1 cellular context compared by ENCODE assay signal in the genomic region with DNA sequence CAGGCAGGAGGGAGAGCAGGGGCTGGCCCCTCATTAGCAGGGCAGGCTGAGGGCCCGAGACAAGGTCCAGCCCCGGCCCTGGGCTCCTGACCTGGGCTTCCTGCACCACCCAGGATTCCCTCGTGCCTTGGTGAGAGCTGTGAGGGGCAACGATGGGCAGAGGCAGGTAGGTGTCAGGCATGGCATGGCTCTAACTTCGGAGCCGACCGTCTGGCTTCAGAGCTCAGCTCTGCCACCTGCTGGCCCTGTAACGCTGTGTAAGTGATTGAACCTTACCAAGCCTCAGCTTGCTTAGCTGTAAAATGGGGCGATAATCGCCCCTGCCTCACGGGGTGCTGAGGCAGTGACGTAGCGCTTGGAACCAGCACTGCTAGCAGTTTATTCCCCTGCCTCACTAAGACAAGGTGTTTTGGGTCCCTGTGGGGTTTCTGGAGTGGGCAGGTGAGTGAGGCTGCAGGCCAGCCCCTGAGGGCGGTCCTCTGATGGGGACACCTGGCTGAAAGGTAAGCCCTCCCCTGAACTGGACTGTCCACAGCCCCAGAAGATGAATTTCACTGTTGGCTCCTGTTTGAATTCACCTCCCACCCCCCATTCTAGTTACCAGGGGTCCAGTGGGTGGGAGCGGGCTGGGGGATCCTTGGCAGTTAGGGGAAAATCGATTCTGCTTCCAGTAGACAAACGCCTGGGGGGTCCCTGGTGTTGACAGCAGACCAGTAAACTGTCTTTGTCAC.
TF ChIP-seq lines count a peak whose summit lies in the region.

No MANE protein-coding gene starts in this region.

TF ChIP-seq in K562, 482 proteins besides CTCF, POLR2A, EP300 and RAD21 (continued from another document):
- TF ChIP-seq, protein P1, sequence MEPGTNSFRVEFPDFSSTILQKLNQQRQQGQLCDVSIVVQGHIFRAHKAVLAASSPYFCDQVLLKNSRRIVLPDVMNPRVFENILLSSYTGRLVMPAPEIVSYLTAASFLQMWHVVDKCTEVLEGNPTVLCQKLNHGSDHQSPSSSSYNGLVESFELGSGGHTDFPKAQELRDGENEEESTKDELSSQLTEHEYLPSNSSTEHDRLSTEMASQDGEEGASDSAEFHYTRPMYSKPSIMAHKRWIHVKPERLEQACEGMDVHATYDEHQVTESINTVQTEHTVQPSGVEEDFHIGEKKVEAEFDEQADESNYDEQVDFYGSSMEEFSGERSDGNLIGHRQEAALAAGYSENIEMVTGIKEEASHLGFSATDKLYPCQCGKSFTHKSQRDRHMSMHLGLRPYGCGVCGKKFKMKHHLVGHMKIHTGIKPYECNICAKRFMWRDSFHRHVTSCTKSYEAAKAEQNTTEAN (CRISPR knock-in tag; IDR thresholded peaks at IDR 0.05): no peak
- TF ChIP-seq NCOA1 (IDR thresholded peaks at IDR 0.05; ENCODE audit: low read depth) (no peak), HEY1 (CRISPR knock-in tag; IDR thresholded peaks at IDR 0.05; ENCODE audit: borderline replicate concordance) (no peak), ZKSCAN8 (CRISPR knock-in tag; IDR thresholded peaks at IDR 0.05) (no peak), ESRRA (IDR thresholded peaks at IDR 0.05; ENCODE audit: borderline replicate concordance, low read depth) (peak; percentile 62; the same call in 1 of the 2 replicates), KDM2B (CRISPR knock-in tag; IDR thresholded peaks at IDR 0.05) (no peak), PTBP1 (IDR thresholded peaks at IDR 0.05; ENCODE audit: low read depth, low read length) (peak; percentile 91), RBFOX2 (IDR thresholded peaks at IDR 0.05; ENCODE audit: low read depth, low read length) (no peak), ZNF696 (CRISPR knock-in tag; conservative IDR thresholded peaks at IDR 0.05) (no peak), SAFB2 (IDR thresholded peaks at IDR 0.05; ENCODE audit: borderline replicate concordance, low read depth, low read length, severe bottlenecking) (no peak), HMG20A (CRISPR knock-in tag; conservative IDR thresholded peaks at IDR 0.05) (no peak), ZNF124 (CRISPR knock-in tag; IDR thresholded peaks at IDR 0.05) (no peak), ZNF12 (CRISPR knock-in tag; IDR thresholded peaks at IDR 0.05) (0 out of 2 replicates have a peak, but pooled peaks have one; percentile 27), PHB (CRISPR knock-in tag; IDR thresholded peaks at IDR 0.05) (no peak), MTA3 (IDR thresholded peaks at IDR 0.05; ENCODE audit: borderline replicate concordance) (peak; percentile 26; the same call in 1 of the 2 replicates), BRD9 (IDR thresholded peaks at IDR 0.05; ENCODE audit: low read depth, partially characterized antibody) (no peak), POLR3G (IDR thresholded peaks at IDR 0.05; ENCODE audit: extremely low read depth, insufficient read length, insufficient replicate concordance) (no peak), U2AF1 (optimal IDR thresholded peaks at IDR 0.05; ENCODE audit: low read depth, low read length) (no peak), COPS2 (conservative IDR thresholded peaks at IDR 0.05) (no peak), TAF7 (tag; IDR thresholded peaks at IDR 0.05) (no peak), MAZ (CRISPR knock-in tag; conservative IDR thresholded peaks at IDR 0.05 in 1 of 2, IDR thresholded peaks at IDR 0.05 in 1 of 2) (peak; percentile 23 to 24; a peak in 1 of 4 replicates), CC2D1A (IDR thresholded peaks at IDR 0.05) (0 out of 2 replicates have a peak, but pooled peaks have one; percentile 18), BHLHE40 (IDR thresholded peaks at IDR 0.05; ENCODE audit: low read length) (no peak), NRF1 (conservative IDR thresholded peaks at IDR 0.05 in 1 of 2, IDR thresholded peaks at IDR 0.05 in 1 of 2) (no peak)
- TF ChIP-seq, protein P2, sequence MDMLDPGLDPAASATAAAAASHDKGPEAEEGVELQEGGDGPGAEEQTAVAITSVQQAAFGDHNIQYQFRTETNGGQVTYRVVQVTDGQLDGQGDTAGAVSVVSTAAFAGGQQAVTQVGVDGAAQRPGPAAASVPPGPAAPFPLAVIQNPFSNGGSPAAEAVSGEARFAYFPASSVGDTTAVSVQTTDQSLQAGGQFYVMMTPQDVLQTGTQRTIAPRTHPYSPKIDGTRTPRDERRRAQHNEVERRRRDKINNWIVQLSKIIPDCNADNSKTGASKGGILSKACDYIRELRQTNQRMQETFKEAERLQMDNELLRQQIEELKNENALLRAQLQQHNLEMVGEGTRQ (CRISPR knock-in tag; IDR thresholded peaks at IDR 0.05): no peak
- TF ChIP-seq, protein P3, sequence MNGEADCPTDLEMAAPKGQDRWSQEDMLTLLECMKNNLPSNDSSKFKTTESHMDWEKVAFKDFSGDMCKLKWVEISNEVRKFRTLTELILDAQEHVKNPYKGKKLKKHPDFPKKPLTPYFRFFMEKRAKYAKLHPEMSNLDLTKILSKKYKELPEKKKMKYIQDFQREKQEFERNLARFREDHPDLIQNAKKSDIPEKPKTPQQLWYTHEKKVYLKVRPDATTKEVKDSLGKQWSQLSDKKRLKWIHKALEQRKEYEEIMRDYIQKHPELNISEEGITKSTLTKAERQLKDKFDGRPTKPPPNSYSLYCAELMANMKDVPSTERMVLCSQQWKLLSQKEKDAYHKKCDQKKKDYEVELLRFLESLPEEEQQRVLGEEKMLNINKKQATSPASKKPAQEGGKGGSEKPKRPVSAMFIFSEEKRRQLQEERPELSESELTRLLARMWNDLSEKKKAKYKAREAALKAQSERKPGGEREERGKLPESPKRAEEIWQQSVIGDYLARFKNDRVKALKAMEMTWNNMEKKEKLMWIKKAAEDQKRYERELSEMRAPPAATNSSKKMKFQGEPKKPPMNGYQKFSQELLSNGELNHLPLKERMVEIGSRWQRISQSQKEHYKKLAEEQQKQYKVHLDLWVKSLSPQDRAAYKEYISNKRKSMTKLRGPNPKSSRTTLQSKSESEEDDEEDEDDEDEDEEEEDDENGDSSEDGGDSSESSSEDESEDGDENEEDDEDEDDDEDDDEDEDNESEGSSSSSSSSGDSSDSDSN (IDR thresholded peaks at IDR 0.05; ENCODE audit: borderline replicate concordance in 1 of 2, low read depth in 2 of 2, low read length in 2 of 2): no peak
- TF ChIP-seq, protein P4, sequence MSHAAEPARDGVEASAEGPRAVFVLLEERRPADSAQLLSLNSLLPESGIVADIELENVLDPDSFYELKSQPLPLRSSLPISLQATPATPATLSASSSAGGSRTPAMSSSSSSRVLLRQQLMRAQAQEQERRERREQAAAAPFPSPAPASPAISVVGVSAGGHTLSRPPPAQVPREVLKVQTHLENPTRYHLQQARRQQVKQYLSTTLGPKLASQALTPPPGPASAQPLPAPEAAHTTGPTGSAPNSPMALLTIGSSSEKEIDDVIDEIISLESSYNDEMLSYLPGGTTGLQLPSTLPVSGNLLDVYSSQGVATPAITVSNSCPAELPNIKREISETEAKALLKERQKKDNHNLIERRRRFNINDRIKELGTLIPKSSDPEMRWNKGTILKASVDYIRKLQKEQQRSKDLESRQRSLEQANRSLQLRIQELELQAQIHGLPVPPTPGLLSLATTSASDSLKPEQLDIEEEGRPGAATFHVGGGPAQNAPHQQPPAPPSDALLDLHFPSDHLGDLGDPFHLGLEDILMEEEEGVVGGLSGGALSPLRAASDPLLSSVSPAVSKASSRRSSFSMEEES (CRISPR knock-in tag; IDR thresholded peaks at IDR 0.05): no peak
- TF ChIP-seq, protein P5, sequence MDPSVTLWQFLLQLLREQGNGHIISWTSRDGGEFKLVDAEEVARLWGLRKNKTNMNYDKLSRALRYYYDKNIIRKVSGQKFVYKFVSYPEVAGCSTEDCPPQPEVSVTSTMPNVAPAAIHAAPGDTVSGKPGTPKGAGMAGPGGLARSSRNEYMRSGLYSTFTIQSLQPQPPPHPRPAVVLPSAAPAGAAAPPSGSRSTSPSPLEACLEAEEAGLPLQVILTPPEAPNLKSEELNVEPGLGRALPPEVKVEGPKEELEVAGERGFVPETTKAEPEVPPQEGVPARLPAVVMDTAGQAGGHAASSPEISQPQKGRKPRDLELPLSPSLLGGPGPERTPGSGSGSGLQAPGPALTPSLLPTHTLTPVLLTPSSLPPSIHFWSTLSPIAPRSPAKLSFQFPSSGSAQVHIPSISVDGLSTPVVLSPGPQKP (CRISPR knock-in tag; IDR thresholded peaks at IDR 0.05): no peak
- TF ChIP-seq, protein P6, sequence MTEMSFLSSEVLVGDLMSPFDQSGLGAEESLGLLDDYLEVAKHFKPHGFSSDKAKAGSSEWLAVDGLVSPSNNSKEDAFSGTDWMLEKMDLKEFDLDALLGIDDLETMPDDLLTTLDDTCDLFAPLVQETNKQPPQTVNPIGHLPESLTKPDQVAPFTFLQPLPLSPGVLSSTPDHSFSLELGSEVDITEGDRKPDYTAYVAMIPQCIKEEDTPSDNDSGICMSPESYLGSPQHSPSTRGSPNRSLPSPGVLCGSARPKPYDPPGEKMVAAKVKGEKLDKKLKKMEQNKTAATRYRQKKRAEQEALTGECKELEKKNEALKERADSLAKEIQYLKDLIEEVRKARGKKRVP (CRISPR knock-in tag; IDR thresholded peaks at IDR 0.05): no peak
- TF ChIP-seq, protein P7, sequence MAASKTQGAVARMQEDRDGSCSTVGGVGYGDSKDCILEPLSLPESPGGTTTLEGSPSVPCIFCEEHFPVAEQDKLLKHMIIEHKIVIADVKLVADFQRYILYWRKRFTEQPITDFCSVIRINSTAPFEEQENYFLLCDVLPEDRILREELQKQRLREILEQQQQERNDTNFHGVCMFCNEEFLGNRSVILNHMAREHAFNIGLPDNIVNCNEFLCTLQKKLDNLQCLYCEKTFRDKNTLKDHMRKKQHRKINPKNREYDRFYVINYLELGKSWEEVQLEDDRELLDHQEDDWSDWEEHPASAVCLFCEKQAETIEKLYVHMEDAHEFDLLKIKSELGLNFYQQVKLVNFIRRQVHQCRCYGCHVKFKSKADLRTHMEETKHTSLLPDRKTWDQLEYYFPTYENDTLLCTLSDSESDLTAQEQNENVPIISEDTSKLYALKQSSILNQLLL (CRISPR knock-in tag; IDR thresholded peaks at IDR 0.05; ENCODE audit: borderline replicate concordance): no peak
